Comparison of ENCODE assay signal across 1 cellular context in genomic region chr6:43856005-43856765, GRCh38.
TF ChIP-seq lines count a peak whose summit lies in the region.

No MANE protein-coding gene starts in this region.

TF ChIP-seq in HepG2, 621 proteins besides CTCF, POLR2A, EP300 and RAD21 (continued from another document and continues in another):
- no peak for TF ChIP-seq AFF4 (CRISPR knock-in tag; IDR thresholded peaks at IDR 0.05)
- no peak for TF ChIP-seq BRD4 (CRISPR knock-in tag; IDR thresholded peaks at IDR 0.05)
- TF ChIP-seq CREB1 (IDR thresholded peaks at IDR 0.05) = no peak
- no peak for TF ChIP-seq CREB1 (CRISPR knock-in tag; IDR thresholded peaks at IDR 0.05)
- 0 out of 2 replicates have a peak, but pooled peaks have one; percentile 56 for TF ChIP-seq ZNF138 (CRISPR knock-in tag; IDR thresholded peaks at IDR 0.05; ENCODE audit: low read depth)
- no peak for TF ChIP-seq ONECUT2 (CRISPR knock-in tag; IDR thresholded peaks at IDR 0.05)
- TF ChIP-seq CCAR2 (optimal IDR thresholded peaks at IDR 0.05; ENCODE audit: low read depth, low read length) = no peak
- peak; percentile 71; the same call in 1 of the 2 replicates for TF ChIP-seq DNMT1 (CRISPR knock-in tag; IDR thresholded peaks at IDR 0.05)
- TF ChIP-seq ZNF101 (CRISPR knock-in tag; IDR thresholded peaks at IDR 0.05; ENCODE audit: borderline replicate concordance, low read depth) = no peak
- no peak for TF ChIP-seq ZUFSP (CRISPR knock-in tag; IDR thresholded peaks at IDR 0.05; ENCODE audit: borderline replicate concordance)
- no peak for TF ChIP-seq NFKBIZ (CRISPR knock-in tag; IDR thresholded peaks at IDR 0.05)
- no peak for TF ChIP-seq ZSCAN21 (CRISPR knock-in tag; IDR thresholded peaks at IDR 0.05; ENCODE audit: borderline replicate concordance)
- TF ChIP-seq PATZ1 (CRISPR knock-in tag; IDR thresholded peaks at IDR 0.05) = peak; percentile 81
- no peak for TF ChIP-seq ATF1 (CRISPR knock-in tag; IDR thresholded peaks at IDR 0.05)
- peak; percentile 85; the same call in 1 of the 2 replicates for TF ChIP-seq MEIS1 (CRISPR knock-in tag; IDR thresholded peaks at IDR 0.05; ENCODE audit: borderline replicate concordance)
- no peak for TF ChIP-seq POLR2AphosphoS2 (IDR thresholded peaks at IDR 0.05; ENCODE audit: low read depth, low read length)
- no peak for TF ChIP-seq ZNF282 (IDR thresholded peaks at IDR 0.05; ENCODE audit: partially characterized antibody)
- 0 out of 2 replicates have a peak, but pooled peaks have one; percentile 73 for TF ChIP-seq TSC22D2 (CRISPR knock-in tag; IDR thresholded peaks at IDR 0.05; ENCODE audit: borderline replicate concordance)
- TF ChIP-seq AHR (CRISPR knock-in tag; IDR thresholded peaks at IDR 0.05) = peak; percentile 93; the same call in 1 of the 2 replicates
- TF ChIP-seq HOXA3 (CRISPR knock-in tag; IDR thresholded peaks at IDR 0.05) = peak; percentile 54; the same call in 1 of the 2 replicates
- no peak for TF ChIP-seq GABPA (IDR thresholded peaks at IDR 0.05; ENCODE audit: low read depth, low read length)
- peak; percentile 37; the same call in 1 of the 2 replicates for TF ChIP-seq GABPA (CRISPR knock-in tag; IDR thresholded peaks at IDR 0.05; ENCODE audit: low read depth)
- no peak for TF ChIP-seq ZNF709 (CRISPR knock-in tag; IDR thresholded peaks at IDR 0.05)
- TF ChIP-seq ZSCAN31 (CRISPR knock-in tag; IDR thresholded peaks at IDR 0.05; ENCODE audit: low read depth) = no peak; the same call in 1 of the 2 replicates
- TF ChIP-seq ZFP37 (CRISPR knock-in tag; IDR thresholded peaks at IDR 0.05; ENCODE audit: borderline replicate concordance) = no peak
- peak; percentile 80 for TF ChIP-seq EED (CRISPR knock-in tag; IDR thresholded peaks at IDR 0.05)
- no peak for TF ChIP-seq BCL3 (CRISPR knock-in tag; IDR thresholded peaks at IDR 0.05)
- TF ChIP-seq IKZF5 (CRISPR knock-in tag; IDR thresholded peaks at IDR 0.05) = peak; percentile 84; the same call in 1 of the 2 replicates
- TF ChIP-seq HNF1A (IDR thresholded peaks at IDR 0.05; ENCODE audit: low read depth) = no peak
- peak; percentile 47; the same call in 1 of the 2 replicates for TF ChIP-seq HNF1A (CRISPR knock-in tag; IDR thresholded peaks at IDR 0.05; ENCODE audit: borderline replicate concordance)
- TF ChIP-seq ZNF576 (CRISPR knock-in tag; IDR thresholded peaks at IDR 0.05) = no peak
- TF ChIP-seq HNRNPH1 (optimal IDR thresholded peaks at IDR 0.05; ENCODE audit: low read depth, low read length) = no peak
- peak; percentile 97 for TF ChIP-seq ZFX (CRISPR knock-in tag; IDR thresholded peaks at IDR 0.05; ENCODE audit: low read depth)
- no peak for TF ChIP-seq TP53 (CRISPR knock-in tag; conservative IDR thresholded peaks at IDR 0.05)
- no peak for TF ChIP-seq ZNF280D (CRISPR knock-in tag; IDR thresholded peaks at IDR 0.05)
- peak; percentile 72; the same call in 1 of the 2 replicates for TF ChIP-seq IRF2 (CRISPR knock-in tag; IDR thresholded peaks at IDR 0.05)
- TF ChIP-seq EEA1 (CRISPR knock-in tag; IDR thresholded peaks at IDR 0.05; ENCODE audit: borderline replicate concordance) = no peak; the same call in 1 of the 2 replicates
- TF ChIP-seq ZSCAN22 (CRISPR knock-in tag; IDR thresholded peaks at IDR 0.05) = peak; percentile 47
- TF ChIP-seq U2AF1 (optimal IDR thresholded peaks at IDR 0.05; ENCODE audit: low read depth, low read length) = no peak
- no peak for TF ChIP-seq ZFP36 (IDR thresholded peaks at IDR 0.05; ENCODE audit: borderline replicate concordance, low read depth, low read length, partially characterized antibody)
- no peak for TF ChIP-seq NCOR1 (IDR thresholded peaks at IDR 0.05; ENCODE audit: borderline replicate concordance, low read length)
- TF ChIP-seq SALL1 (CRISPR knock-in tag; IDR thresholded peaks at IDR 0.05) = peak; percentile 95
- TF ChIP-seq SP4 (CRISPR knock-in tag; IDR thresholded peaks at IDR 0.05) = peak; percentile 69
- no peak for TF ChIP-seq KLF15 (CRISPR knock-in tag; IDR thresholded peaks at IDR 0.05; ENCODE audit: borderline replicate concordance)
- TF ChIP-seq ZFP41 (CRISPR knock-in tag; IDR thresholded peaks at IDR 0.05; ENCODE audit: borderline replicate concordance) = no peak
- no peak for TF ChIP-seq PHB2 (IDR thresholded peaks at IDR 0.05; ENCODE audit: partially characterized antibody)
- TF ChIP-seq RFXAP (CRISPR knock-in tag; IDR thresholded peaks at IDR 0.05; ENCODE audit: borderline replicate concordance) = peak; percentile 33; the same call in 1 of the 2 replicates
- no peak for TF ChIP-seq ZNF446 (CRISPR knock-in tag; IDR thresholded peaks at IDR 0.05)
